In genomic region chr1:246726881-246727280, GRCh38 we compare ENCODE assay signal across 19 cellular contexts. TPM values are rescaled to one million over a fixed set of nuclear protein-coding genes. Genes with fewer than 3 reads are reported as not detected.
DNase-seq lines count a peak whose midpoint lies in the region; ATAC-seq and TF ChIP-seq lines count a peak whose summit lies in the region.
"Had no signal": no experiment of that assay in that cellular context is flagged by ENCODE, and none has a peak within 500 bp of the region (broad histone marks: within the 10 kb centered on the region; RNA-seq: fewer than 3 reads in every experiment).

No MANE protein-coding gene starts in this region.

- H3K9me3 ChIP-seq in spleen = peaks cover 0 to 23% (median 14%) of the 10 kb centered on the region in 8 donors
- H3K9me3 ChIP-seq: vagina had no signal

- 87 to 92% (median 90%) methylated on average over 4 of the region's 4 CpGs for WGBS in spleen, 5 donors

- intact Hi-C loops in spleen (cut with DNase I; ENCODE audit: low total_unique reads) = no loop called here

- no peak overlapping the region for H3K4me3 ChIP-seq in spleen
- H3K4me3 ChIP-seq: lung, vagina had no signal

- TF ChIP-seq POLR2A in spleen (IDR thresholded peaks at IDR 0.05) = no peak

- H3K36me3 ChIP-seq in spleen = peaks cover 0 to 51% (median 32%) of the 10 kb centered on the region in 6 donors

- no peaks in the 10 kb centered on the region for H3K27me3 ChIP-seq in spleen (replicated peaks in 1 of 7)
- H3K27me3 ChIP-seq: vagina had no signal

- peak; percentile 53 for DNase-seq in RPMI7951 (ENCODE audit: low read depth)
- peak; percentile 91 for DNase-seq in globus pallidus (ENCODE audit: low spot score)
- DNase-seq in myocyte (ENCODE audit: low read depth) = peak; percentile 51
- no peak for DNase-seq in NCI-H345 (lab: John Stamatoyannopoulos, UW)
- no peak for DNase-seq in spleen
- DNase-seq: activated CD4-positive, alpha-beta memory T cell treated with anti-CD3 and anti-CD28 coated beads for 36 hours; activated T-cell treated with anti-CD3 and anti-CD28 coated beads, Interleukin-2, amount 50 U/mL, for 24 hours; dermis blood vessel endothelial cell; erythroblast; NCI-H187 treated with DMSO at 0.1 percent for 48 hours; NCI-H524; SIG-M5; stimulated activated CD4-positive, alpha-beta T cell treated with anti-CD3 and anti-CD28 coated beads, Interleukin-2, amount 100 ng/mL, for 24 hours; stimulated activated naive CD8-positive, alpha-beta T cell treated with anti-CD3 and anti-CD28 coated beads, Interleukin-15, amount 100 ng/mL, for 72 hours; WERI-Rb-1 had no signal

- TF ChIP-seq CTCF in spleen (IDR thresholded peaks at IDR 0.05 in 8 of 11, conservative IDR thresholded peaks at IDR 0.05 in 3 of 11) = no peak

- H3K27ac ChIP-seq in temporal lobe (ENCODE audit: low read depth, low read length) = peak overlapping the region; percentile 39
- H3K27ac ChIP-seq in spleen = peak overlapping the region in 3 of 8 donors; percentile 21 to 52 (median 33)
- H3K27ac ChIP-seq: vagina, WERI-Rb-1 had no signal

- H3K4me1 ChIP-seq in spleen = peaks cover 3 to 43% (median 22%) of the 10 kb centered on the region in 6 donors

- no peak for ATAC-seq in HG03521 (IDR thresholded peaks at IDR 0.05; ENCODE audit: unreplicated experiment)
- ATAC-seq: stimulated activated naive CD8-positive, alpha-beta T cell treated with anti-CD3 and anti-CD28 coated beads, Interleukin-15, amount 100 ng/mL, for 72 hours had no signal

RNA-seq across cellular contexts. Expression of gene SCCPDH, which starts 2.7 kb away (rescaled TPM):
- 25.8 and 31.8 TPM in 2 replicates for total RNA-seq in RPMI7951 (2014; rRNA removed; shearing (Covaris generic))
- total RNA-seq in myocyte (101 and 120 TPM in 2 replicates), temporal lobe (55.8 TPM), spleen (10 to 100 TPM in 6 of 7 donors, 1 to 10 TPM in 1; 9.3 to 15.8 (median 14.5) TPM)
- polyA plus RNA-seq in myocyte (2012) = 53.9 TPM
- 10 to 100 TPM in 2 of 3 donors, 1 to 10 TPM in 1; 6.8 to 11.6 (median 10.3) TPM for polyA plus RNA-seq in spleen

Comparison
In these comparisons a context has a peak if more than half of its experiments do, and no peak if none do; other contexts are left out.
1. DNase-seq: peak in RPMI7951 (single experiment), globus pallidus (single experiment) and myocyte (single experiment); none in NCI-H345 (single experiment) and spleen (single experiment).